ENCODE assay signal across 9 cellular contexts in genomic region chr21:17925900-17926299, GRCh38.
A peak's percentile ranks its signal among the peaks of the same experiment; 100 is the strongest.
DNase-seq lines count a peak whose midpoint lies in the region; ATAC-seq, FAIRE-seq and TF ChIP-seq lines count a peak whose summit lies in the region.
"Had no signal": no experiment of that assay in that cellular context is flagged by ENCODE, and none has a peak within 500 bp of the region (broad histone marks: within the 10 kb centered on the region; RNA-seq: fewer than 3 reads in every experiment).

No MANE protein-coding gene starts in this region.

- H3K27me3 ChIP-seq in HCT116 (ENCODE audit: insufficient read depth, low read length) (no peaks in the 10 kb centered on the region; the same call in 1 of the 2 replicates), Panc1 (ENCODE audit: control insufficient read depth, insufficient read depth, low read length) (no peaks in the 10 kb centered on the region), aorta (ENCODE audit: control insufficient read depth in 1 of 2, insufficient read depth in 2 of 2, low read length in 1 of 2) (no peaks in the 10 kb centered on the region)
- H3K27me3 ChIP-seq: tibial nerve had no signal

- H3K4me3 ChIP-seq in HCT116 (replicated peaks in 1 of 2; ENCODE audit: low read depth in 1 of 2, low read length in 2 of 2) (no peak overlapping the region), Panc1 (ENCODE audit: low read depth in 2 of 2, low read length in 2 of 2) (no peak overlapping the region), foreskin fibroblast (ENCODE audit: low read depth in 1 of 2, low read length in 2 of 2) (no peak overlapping the region), aorta (ENCODE audit: low read length in 2 of 2) (no peak overlapping the region)
- H3K4me3 ChIP-seq: tibial nerve had no signal

- CTCF ChIA-PET in HCT116 (lab: Charles Lee) (interaction anchor here (0.6 to 3.0 kb wide), 10 partner anchors 9 to 315 kb away, joined by 3 to 19 read pairs (median 6); no protein-coding TSS in a partner anchor), Panc1 (lab: Charles Lee) (interaction anchor here (0.7 kb wide), 2 partner anchors 236 to 489 kb away, joined by 5 to 9 read pairs; no protein-coding TSS in a partner anchor)
- CTCF ChIA-PET in activated CD4-positive, alpha-beta T cell treated with anti-CD3 and anti-CD28 coated beads, Interleukin-2, amount 10 ng/mL, durations not matched to agents 7 days and 5 days (lab: Charles Lee): interaction anchor here (0.6 to 1.5 kb wide), 3 partner anchors 10 to 286 kb away, joined by 3 read pairs; no protein-coding TSS in a partner anchor

- H3K9me3 Mint-ChIP-seq in activated CD4-positive, alpha-beta T cell treated with anti-CD3 and anti-CD28 coated beads, Interleukin-2, amount 10 ng/mL, durations not matched to agents 7 days and 5 days: no peaks in the 10 kb centered on the region

- H4K20me1 ChIP-seq in HCT116 (ENCODE audit: insufficient read depth): no peaks in the 10 kb centered on the region

- peak; percentile 21; the same call in 1 of the 2 replicates for TF ChIP-seq RAD21 in HCT116 (IDR thresholded peaks at IDR 0.05; ENCODE audit: low read depth)

- peak; percentile 96 for FAIRE-seq in A204.1 (lab: Jason Lieb, UNC)

- no peak overlapping the region for H2AFZ ChIP-seq in HCT116 (ENCODE audit: low read depth, low read length, poor library complexity, severe bottlenecking)

- H3K4me2 ChIP-seq in HCT116 (ENCODE audit: low read length): no peak overlapping the region

- H3K27ac Mint-ChIP-seq in activated CD4-positive, alpha-beta T cell treated with anti-CD3 and anti-CD28 coated beads, Interleukin-2, amount 10 ng/mL, durations not matched to agents 7 days and 5 days: no peak overlapping the region

- no peak overlapping the region for H3K4me3 Mint-ChIP-seq in activated CD4-positive, alpha-beta T cell treated with anti-CD3 and anti-CD28 coated beads, Interleukin-2, amount 10 ng/mL, durations not matched to agents 7 days and 5 days

- H3K9me2 ChIP-seq in HCT116 (ENCODE audit: insufficient read depth): no peaks in the 10 kb centered on the region

- H3K36me3 ChIP-seq in HCT116 (ENCODE audit: control insufficient read depth in 1 of 2, insufficient read depth in 2 of 2, low read length in 2 of 2) (no peaks in the 10 kb centered on the region), Panc1 (ENCODE audit: control insufficient read depth, insufficient read depth, low read length) (no peaks in the 10 kb centered on the region), aorta (ENCODE audit: control insufficient read depth in 1 of 2, insufficient read depth in 2 of 2, low read length in 1 of 2) (no peaks in the 10 kb centered on the region)
- H3K36me3 ChIP-seq: tibial nerve had no signal

- in situ Hi-C loops in Panc1 (cut with HindIII; ENCODE audit: low pct_unique_long_range_greater_than_20kb, low sequenced_read_pairs): no loop called here

- POLR2A ChIA-PET in HCT116 (lab: Charles Lee) (no interaction called here), Panc1 (lab: Charles Lee) (no interaction called here)
- POLR2A ChIA-PET in activated CD4-positive, alpha-beta T cell treated with anti-CD3 and anti-CD28 coated beads, Interleukin-2, amount 10 ng/mL, durations not matched to agents 7 days and 5 days (lab: Charles Lee): no interaction called here

- TF ChIP-seq CTCF in HCT116 (IDR thresholded peaks at IDR 0.05 in 2 of 3, conservative IDR thresholded peaks at IDR 0.05 in 1 of 3; ENCODE audit: borderline replicate concordance in 1 of 3, insufficient read depth in 1 of 3, low read depth in 2 of 3, low read length in 2 of 3): peak in 2 of 3 experiments; percentile 44 to 49; a peak in 4 of 6 replicates
- TF ChIP-seq CTCF in Panc1 (IDR thresholded peaks at IDR 0.05): peak; percentile 31; the same call in 1 of the 2 replicates
- peak; percentile 62 for TF ChIP-seq CTCF in foreskin fibroblast (IDR thresholded peaks at IDR 0.05; ENCODE audit: low read depth, low read length)

- 51 to 64% methylated on average over 1 of the region's 1 CpG for WGBS in aorta, 2 donors

- peaks cover 2% of the 10 kb centered on the region for H3K4me1 Mint-ChIP-seq in activated CD4-positive, alpha-beta T cell treated with anti-CD3 and anti-CD28 coated beads, Interleukin-2, amount 10 ng/mL, durations not matched to agents 7 days and 5 days

- no peak overlapping the region for H3K27ac ChIP-seq in HCT116 (ENCODE audit: low read depth, low read length)
- no peak overlapping the region for H3K27ac ChIP-seq in Panc1 (ENCODE audit: low read length)
- no peak overlapping the region for H3K27ac ChIP-seq in aorta (ENCODE audit: low read depth in 1 of 2, low read length in 2 of 2)
- H3K27ac ChIP-seq: tibial nerve had no signal

- H3K36me3 Mint-ChIP-seq in activated CD4-positive, alpha-beta T cell treated with anti-CD3 and anti-CD28 coated beads, Interleukin-2, amount 10 ng/mL, durations not matched to agents 7 days and 5 days (ENCODE audit: low read depth): no peaks in the 10 kb centered on the region

- no peak for TF ChIP-seq POLR2A in HCT116 (IDR thresholded peaks at IDR 0.05; ENCODE audit: borderline replicate concordance, extremely low read depth, insufficient read depth, insufficient read length)

- DNase-seq in HCT116 (ENCODE audit: low read depth, low spot score) (no peak), Panc1 (ENCODE audit: low read depth, low spot score) (no peak), foreskin fibroblast (peak in 1 of 2 donors; percentile 24), epidermal melanocyte (ENCODE audit: insufficient read length, low spot score) (no peak), aorta (no peak)
- DNase-seq in activated CD4-positive, alpha-beta T cell treated with anti-CD3 and anti-CD28 coated beads, Interleukin-2, amount 10 ng/mL, durations not matched to agents 7 days and 5 days: no peak

- H3K9me3 ChIP-seq in HCT116 (ENCODE audit: control insufficient read depth in 1 of 2, insufficient read depth in 1 of 2, low read depth in 1 of 2, low read length in 2 of 2) (no peaks in the 10 kb centered on the region), Panc1 (ENCODE audit: control insufficient read depth, insufficient read depth, low read depth, low read length) (no peaks in the 10 kb centered on the region), aorta (ENCODE audit: control insufficient read depth, low read length) (no peaks in the 10 kb centered on the region)
- H3K9me3 ChIP-seq: tibial nerve had no signal

- no peaks in the 10 kb centered on the region for H3K79me2 ChIP-seq in HCT116 (ENCODE audit: insufficient read depth, low read length)

- no peak for ATAC-seq in HCT116
- ATAC-seq in Panc1: no peak
- no peak for ATAC-seq in aorta (ENCODE audit: low FRiP score)
- no peak for ATAC-seq in GM21526 (IDR thresholded peaks at IDR 0.05; ENCODE audit: low FRiP score, unreplicated experiment)

- no TSS peak for BruUV-seq in HCT116 (replicated peaks; lab: Mats Ljungman, UMichigan)
- no TSS peak for BruUV-seq in Panc1 (replicated peaks; lab: Mats Ljungman, UMichigan)

- H3K4me1 ChIP-seq in HCT116 (ENCODE audit: control insufficient read depth in 1 of 2, insufficient read depth in 2 of 2, low read length in 2 of 2) (no peaks in the 10 kb centered on the region), Panc1 (ENCODE audit: control insufficient read depth, insufficient read depth, low read length) (no peaks in the 10 kb centered on the region), aorta (ENCODE audit: control insufficient read depth in 1 of 2, insufficient read depth in 2 of 2, low read length in 2 of 2) (no peaks in the 10 kb centered on the region)
- H3K4me1 ChIP-seq: tibial nerve had no signal

- no peak overlapping the region for H3K9ac ChIP-seq in HCT116 (ENCODE audit: low read length)

- RAD21 ChIA-PET in HCT116 (lab: Charles Lee; ENCODE audit: low non-redundant PET in 1 of 2, low total read pairs in 2 of 2, uncharacterized antibody in 2 of 2, unreplicated experiment in 2 of 2): no interaction called here

- intact Hi-C loops in HCT116 (cut with micrococcal nuclease) (loop anchor here (1.0 to 10.0 kb wide), 2 partner anchors 247 to 531 kb away; no protein-coding TSS in a partner anchor), Panc1 (cut with micrococcal nuclease; ENCODE audit: unreplicated experiment) (loop anchor here (5.0 kb wide), 1 partner anchor 249 kb away; no protein-coding TSS in a partner anchor), aorta (cut with DNase I) (loop anchor here in 1 of 2 donors (5.0 to 10.0 kb wide), 2 partner anchors 111 to 249 kb away; partner anchors contain the start of gene C21orf91)

- no peaks in the 10 kb centered on the region for H3K27me3 Mint-ChIP-seq in activated CD4-positive, alpha-beta T cell treated with anti-CD3 and anti-CD28 coated beads, Interleukin-2, amount 10 ng/mL, durations not matched to agents 7 days and 5 days

TF ChIP-seq in HCT116, 20 proteins besides CTCF, POLR2A, EP300 and RAD21:
- TF ChIP-seq SIN3A (IDR thresholded peaks at IDR 0.05; ENCODE audit: low read depth) (no peak), JUND (IDR thresholded peaks at IDR 0.05) (no peak), REST (IDR thresholded peaks at IDR 0.05; ENCODE audit: low read depth) (no peak), FOSL1 (IDR thresholded peaks at IDR 0.05; ENCODE audit: low read depth) (no peak)
